ENCODE assay signal across 8 cellular contexts in the genomic region with DNA sequence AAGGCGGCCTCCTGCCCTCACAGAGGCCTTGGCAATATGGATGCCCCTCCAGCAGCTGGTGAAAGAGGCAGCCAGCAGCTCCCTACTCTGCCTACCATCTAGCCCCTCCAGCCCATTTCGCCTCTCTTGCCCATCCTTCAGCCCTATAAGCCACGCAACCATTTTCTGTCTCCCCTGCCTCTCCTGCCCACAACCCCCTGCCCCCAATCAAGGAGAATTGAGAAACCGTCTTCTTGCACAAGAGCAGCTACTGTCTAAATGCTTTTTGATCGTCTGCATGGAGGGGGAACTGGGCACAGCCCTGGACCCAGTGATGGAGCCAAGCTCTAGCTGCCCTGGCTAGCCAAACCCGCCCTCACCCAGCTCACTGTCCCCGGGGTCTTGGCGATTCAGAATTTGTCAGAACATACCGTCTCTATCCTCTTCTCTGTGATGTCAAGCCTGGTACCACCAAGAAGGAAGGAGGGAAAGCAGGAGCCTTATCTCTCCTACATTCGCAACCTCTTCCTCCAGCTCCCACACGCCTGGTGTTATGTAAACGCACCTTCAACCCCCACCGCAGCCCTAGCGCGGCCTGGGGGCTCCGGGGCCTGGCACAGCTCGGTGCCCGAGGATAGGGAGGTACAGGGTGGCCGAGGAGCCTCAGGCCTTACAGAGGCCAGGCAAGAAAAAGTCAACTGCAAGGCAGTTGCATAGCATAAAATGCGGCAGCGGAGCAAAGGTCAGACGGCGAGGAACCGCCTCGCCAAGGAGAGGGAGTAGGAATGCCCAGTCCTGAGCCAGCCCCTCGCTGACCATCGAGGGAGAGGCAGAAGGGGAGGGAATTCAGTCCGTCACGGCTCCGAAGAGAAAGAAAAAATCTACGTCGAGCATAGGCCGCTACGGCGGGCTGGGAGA. TPM values are rescaled to one million over a fixed set of nuclear protein-coding genes. Genes with fewer than 3 reads are reported as not detected.
A peak's percentile ranks its signal among the peaks of the same experiment; 100 is the strongest.
DNase-seq lines count a peak whose midpoint lies in the region; ATAC-seq and TF ChIP-seq lines count a peak whose summit lies in the region.

No MANE protein-coding gene starts in this region.

- peak; percentile 16 for DNase-seq in activated naive CD4-positive, alpha-beta T cell treated with anti-CD3 and anti-CD28 coated beads, Interleukin-2, amount 50 U/mL, for 16 hours
- no peak for DNase-seq in activated naive CD4-positive, alpha-beta T cell treated with Interleukin-2 at 50 U/mL for 16 hours
- DNase-seq in heart left ventricle: peak in 1 of 5 donors; percentile 64
- DNase-seq in retinal pigment epithelial cell (ENCODE audit: low read depth): no peak
- DNase-seq in activated CD4-positive, CD25-positive, alpha-beta regulatory T cell treated with anti-CD3 and anti-CD28 coated beads, Interleukin-2, amount 50 U/mL, for 72 hours: no peak

- H3K4me3 ChIP-seq in heart left ventricle (peak overlapping the region; percentile 59 to 99 (median 78)), retinal pigment epithelial cell (ENCODE audit: low read length) (peak overlapping the region; percentile 93)

- intact Hi-C loops in heart left ventricle (cut with DNase I): loop anchor here (2.0 to 10.0 kb wide), 12 partner anchors 33 to 225 kb away; no protein-coding TSS in a partner anchor

- peak overlapping the region; percentile 86 for H3K4me3 Mint-ChIP-seq in activated T-helper 17 cell treated with anti-CD3 and anti-CD28 coated beads, Interleukin-2, amount 50 U/mL, for 72 hours

- H3K9me3 Mint-ChIP-seq in activated T-helper 17 cell treated with anti-CD3 and anti-CD28 coated beads, Interleukin-2, amount 50 U/mL, for 72 hours: no peaks in the 10 kb centered on the region

- no peak overlapping the region for H3K27ac Mint-ChIP-seq in activated T-helper 17 cell treated with anti-CD3 and anti-CD28 coated beads, Interleukin-2, amount 50 U/mL, for 72 hours

- 24 to 38% (median 31%) methylated on average over 35 of the region's 35 CpGs for WGBS in heart left ventricle, 4 donors

- peaks cover 7% of the 10 kb centered on the region for H3K4me1 Mint-ChIP-seq in activated T-helper 17 cell treated with anti-CD3 and anti-CD28 coated beads, Interleukin-2, amount 50 U/mL, for 72 hours

- TF ChIP-seq CTCF in heart left ventricle (IDR thresholded peaks at IDR 0.05) (no peak), retinal pigment epithelial cell (conservative IDR thresholded peaks at IDR 0.05; ENCODE audit: low read depth, low read length) (no peak)

- peak overlapping the region; percentile 81 to 99 (median 91) for H3K27ac ChIP-seq in heart left ventricle

- H3K27me3 Mint-ChIP-seq in activated T-helper 17 cell treated with anti-CD3 and anti-CD28 coated beads, Interleukin-2, amount 50 U/mL, for 72 hours: peaks cover 38% of the 10 kb centered on the region

- no peak for TF ChIP-seq POLR2A in heart left ventricle (IDR thresholded peaks at IDR 0.05)

- H3K9me3 ChIP-seq in heart left ventricle: no peaks in the 10 kb centered on the region

- H3K36me3 Mint-ChIP-seq in activated T-helper 17 cell treated with anti-CD3 and anti-CD28 coated beads, Interleukin-2, amount 50 U/mL, for 72 hours (ENCODE audit: low read depth): no peaks in the 10 kb centered on the region

- peaks cover 0 to 71% (median 53%) of the 10 kb centered on the region in 12 donors for H3K4me1 ChIP-seq in heart left ventricle

- peaks cover 0 to 54% (median 0%) of the 10 kb centered on the region in 9 donors for H3K27me3 ChIP-seq in heart left ventricle

- no peak for ATAC-seq in activated T-helper 17 cell treated with anti-CD3 and anti-CD28 coated beads, Interleukin-2, amount 50 U/mL, for 72 hours (replicated peaks)
- peak in 2 of 4 donors; percentile 5 to 6 for ATAC-seq in heart left ventricle
- ATAC-seq in HG03159 (IDR thresholded peaks at IDR 0.05; ENCODE audit: unreplicated experiment): no peak
- ATAC-seq in GM19324 (IDR thresholded peaks at IDR 0.05; ENCODE audit: low FRiP score, unreplicated experiment): no peak

- peaks cover 0 to 5% (median 0%) of the 10 kb centered on the region in 9 donors for H3K36me3 ChIP-seq in heart left ventricle

RNA-seq across cellular contexts. Expression of gene SPRY4, which starts 1.1 kb away (rescaled TPM):
- 1 to 10 TPM in 1 of 2 donors, under 1 TPM in 1; 0.71 to 1.1 TPM for total RNA-seq in activated T-helper 17 cell treated with anti-CD3 and anti-CD28 coated beads, Interleukin-2, amount 50 U/mL, for 72 hours
- total RNA-seq in heart left ventricle: 10 to 100 TPM in 5 of 9 donors, 1 to 10 TPM in 4; 4.5 to 21.3 (median 13.8) TPM
- 1 to 10 TPM; 4.5 to 7.2 TPM for polyA plus RNA-seq in heart left ventricle
